Comparison of ENCODE assay signal across 1 cellular context in the genomic region with DNA sequence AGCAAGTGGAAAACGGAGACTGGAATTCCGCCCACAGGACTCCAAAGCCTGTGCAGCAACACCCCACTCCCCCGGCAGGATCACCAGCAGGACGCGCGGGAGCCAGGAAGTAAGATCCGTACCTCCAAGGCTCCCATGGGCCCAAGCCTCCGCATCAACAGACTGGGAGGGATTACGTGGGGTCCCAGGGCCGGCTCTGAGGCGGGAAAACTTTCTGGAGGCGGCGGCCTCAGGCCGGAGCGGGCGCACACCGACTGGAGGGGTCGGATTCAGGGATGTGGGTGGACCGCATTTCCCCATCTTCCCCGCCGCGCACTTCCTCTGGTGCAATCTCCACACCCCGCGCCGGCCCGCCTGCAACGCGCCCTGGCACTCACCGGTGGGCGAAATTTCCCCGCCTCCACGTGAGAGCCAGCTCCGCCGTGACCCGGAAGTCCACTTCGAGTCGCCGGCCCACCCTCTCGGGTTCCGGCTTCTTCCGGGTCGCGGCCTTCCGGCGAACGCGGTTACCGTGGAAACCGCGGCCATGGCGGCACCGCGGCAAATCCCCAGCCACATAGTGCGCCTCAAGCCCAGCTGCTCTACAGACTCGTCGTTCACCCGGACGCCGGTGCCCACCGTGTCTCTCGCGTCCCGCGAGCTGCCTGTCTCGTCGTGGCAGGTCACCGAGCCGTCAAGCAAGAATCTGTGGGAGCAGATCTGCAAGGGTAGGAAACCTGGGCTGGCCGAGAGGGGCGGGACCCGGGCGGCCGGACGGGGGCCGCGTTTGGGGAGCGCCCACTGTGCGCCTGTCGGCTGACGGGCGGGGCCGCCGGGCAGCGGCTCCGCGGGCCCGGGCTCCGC.
TF ChIP-seq lines count a peak whose summit lies in the region.

A gene with protein sequence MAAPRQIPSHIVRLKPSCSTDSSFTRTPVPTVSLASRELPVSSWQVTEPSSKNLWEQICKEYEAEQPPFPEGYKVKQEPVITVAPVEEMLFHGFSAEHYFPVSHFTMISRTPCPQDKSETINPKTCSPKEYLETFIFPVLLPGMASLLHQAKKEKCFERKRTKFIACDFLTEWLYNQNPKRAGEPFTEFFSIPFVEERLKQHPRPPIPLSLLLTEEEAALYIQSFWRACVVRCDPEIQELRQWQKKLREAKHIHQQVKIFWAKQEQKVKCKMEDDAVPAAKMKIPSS (plus strand): TSS at position 491 of the 843 bp plus-strand sequence. CDS start 36 bp downstream, at position 527.
A gene with protein sequence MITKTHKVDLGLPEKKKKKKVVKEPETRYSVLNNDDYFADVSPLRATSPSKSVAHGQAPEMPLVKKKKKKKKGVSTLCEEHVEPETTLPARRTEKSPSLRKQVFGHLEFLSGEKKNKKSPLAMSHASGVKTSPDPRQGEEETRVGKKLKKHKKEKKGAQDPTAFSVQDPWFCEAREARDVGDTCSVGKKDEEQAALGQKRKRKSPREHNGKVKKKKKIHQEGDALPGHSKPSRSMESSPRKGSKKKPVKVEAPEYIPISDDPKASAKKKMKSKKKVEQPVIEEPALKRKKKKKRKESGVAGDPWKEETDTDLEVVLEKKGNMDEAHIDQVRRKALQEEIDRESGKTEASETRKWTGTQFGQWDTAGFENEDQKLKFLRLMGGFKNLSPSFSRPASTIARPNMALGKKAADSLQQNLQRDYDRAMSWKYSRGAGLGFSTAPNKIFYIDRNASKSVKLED (minus strand): TSS at position 447 of the 843 bp plus-strand sequence. CDS start 3,192 bp downstream, outside the sequence.

TF ChIP-seq in HEK293, 187 proteins besides CTCF, POLR2A, EP300 and RAD21 (continued from another document and continues in another):
- TF ChIP-seq, protein P1, sequence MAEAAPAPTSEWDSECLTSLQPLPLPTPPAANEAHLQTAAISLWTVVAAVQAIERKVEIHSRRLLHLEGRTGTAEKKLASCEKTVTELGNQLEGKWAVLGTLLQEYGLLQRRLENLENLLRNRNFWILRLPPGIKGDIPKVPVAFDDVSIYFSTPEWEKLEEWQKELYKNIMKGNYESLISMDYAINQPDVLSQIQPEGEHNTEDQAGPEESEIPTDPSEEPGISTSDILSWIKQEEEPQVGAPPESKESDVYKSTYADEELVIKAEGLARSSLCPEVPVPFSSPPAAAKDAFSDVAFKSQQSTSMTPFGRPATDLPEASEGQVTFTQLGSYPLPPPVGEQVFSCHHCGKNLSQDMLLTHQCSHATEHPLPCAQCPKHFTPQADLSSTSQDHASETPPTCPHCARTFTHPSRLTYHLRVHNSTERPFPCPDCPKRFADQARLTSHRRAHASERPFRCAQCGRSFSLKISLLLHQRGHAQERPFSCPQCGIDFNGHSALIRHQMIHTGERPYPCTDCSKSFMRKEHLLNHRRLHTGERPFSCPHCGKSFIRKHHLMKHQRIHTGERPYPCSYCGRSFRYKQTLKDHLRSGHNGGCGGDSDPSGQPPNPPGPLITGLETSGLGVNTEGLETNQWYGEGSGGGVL (tag by site-specific recombination; IDR thresholded peaks at IDR 0.05) = no peak
- peak; percentile 19; the same call in 1 of the 2 replicates for TF ChIP-seq ZNF423 (tag by site-specific recombination; IDR thresholded peaks at IDR 0.05)
- TF ChIP-seq KLF10 (tag by site-specific recombination; IDR thresholded peaks at IDR 0.05) = no peak; the same call in 1 of the 2 replicates
- no peak for TF ChIP-seq ZNF19 (tag by site-specific recombination; IDR thresholded peaks at IDR 0.05; ENCODE audit: low read depth)
- no peak for TF ChIP-seq ZNF366 (tag by site-specific recombination; conservative IDR thresholded peaks at IDR 0.05)
- TF ChIP-seq, protein P2, sequence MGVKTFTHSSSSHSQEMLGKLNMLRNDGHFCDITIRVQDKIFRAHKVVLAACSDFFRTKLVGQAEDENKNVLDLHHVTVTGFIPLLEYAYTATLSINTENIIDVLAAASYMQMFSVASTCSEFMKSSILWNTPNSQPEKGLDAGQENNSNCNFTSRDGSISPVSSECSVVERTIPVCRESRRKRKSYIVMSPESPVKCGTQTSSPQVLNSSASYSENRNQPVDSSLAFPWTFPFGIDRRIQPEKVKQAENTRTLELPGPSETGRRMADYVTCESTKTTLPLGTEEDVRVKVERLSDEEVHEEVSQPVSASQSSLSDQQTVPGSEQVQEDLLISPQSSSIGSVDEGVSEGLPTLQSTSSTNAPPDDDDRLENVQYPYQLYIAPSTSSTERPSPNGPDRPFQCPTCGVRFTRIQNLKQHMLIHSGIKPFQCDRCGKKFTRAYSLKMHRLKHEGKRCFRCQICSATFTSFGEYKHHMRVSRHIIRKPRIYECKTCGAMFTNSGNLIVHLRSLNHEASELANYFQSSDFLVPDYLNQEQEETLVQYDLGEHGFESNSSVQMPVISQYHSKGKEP (tag by site-specific recombination; IDR thresholded peaks at IDR 0.05) = no peak
- TF ChIP-seq, protein P3, sequence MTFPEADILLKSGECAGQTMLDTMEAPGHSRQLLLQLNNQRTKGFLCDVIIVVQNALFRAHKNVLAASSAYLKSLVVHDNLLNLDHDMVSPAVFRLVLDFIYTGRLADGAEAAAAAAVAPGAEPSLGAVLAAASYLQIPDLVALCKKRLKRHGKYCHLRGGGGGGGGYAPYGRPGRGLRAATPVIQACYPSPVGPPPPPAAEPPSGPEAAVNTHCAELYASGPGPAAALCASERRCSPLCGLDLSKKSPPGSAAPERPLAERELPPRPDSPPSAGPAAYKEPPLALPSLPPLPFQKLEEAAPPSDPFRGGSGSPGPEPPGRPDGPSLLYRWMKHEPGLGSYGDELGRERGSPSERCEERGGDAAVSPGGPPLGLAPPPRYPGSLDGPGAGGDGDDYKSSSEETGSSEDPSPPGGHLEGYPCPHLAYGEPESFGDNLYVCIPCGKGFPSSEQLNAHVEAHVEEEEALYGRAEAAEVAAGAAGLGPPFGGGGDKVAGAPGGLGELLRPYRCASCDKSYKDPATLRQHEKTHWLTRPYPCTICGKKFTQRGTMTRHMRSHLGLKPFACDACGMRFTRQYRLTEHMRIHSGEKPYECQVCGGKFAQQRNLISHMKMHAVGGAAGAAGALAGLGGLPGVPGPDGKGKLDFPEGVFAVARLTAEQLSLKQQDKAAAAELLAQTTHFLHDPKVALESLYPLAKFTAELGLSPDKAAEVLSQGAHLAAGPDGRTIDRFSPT (tag by site-specific recombination; IDR thresholded peaks at IDR 0.05) = no peak
- TF ChIP-seq, protein P4, sequence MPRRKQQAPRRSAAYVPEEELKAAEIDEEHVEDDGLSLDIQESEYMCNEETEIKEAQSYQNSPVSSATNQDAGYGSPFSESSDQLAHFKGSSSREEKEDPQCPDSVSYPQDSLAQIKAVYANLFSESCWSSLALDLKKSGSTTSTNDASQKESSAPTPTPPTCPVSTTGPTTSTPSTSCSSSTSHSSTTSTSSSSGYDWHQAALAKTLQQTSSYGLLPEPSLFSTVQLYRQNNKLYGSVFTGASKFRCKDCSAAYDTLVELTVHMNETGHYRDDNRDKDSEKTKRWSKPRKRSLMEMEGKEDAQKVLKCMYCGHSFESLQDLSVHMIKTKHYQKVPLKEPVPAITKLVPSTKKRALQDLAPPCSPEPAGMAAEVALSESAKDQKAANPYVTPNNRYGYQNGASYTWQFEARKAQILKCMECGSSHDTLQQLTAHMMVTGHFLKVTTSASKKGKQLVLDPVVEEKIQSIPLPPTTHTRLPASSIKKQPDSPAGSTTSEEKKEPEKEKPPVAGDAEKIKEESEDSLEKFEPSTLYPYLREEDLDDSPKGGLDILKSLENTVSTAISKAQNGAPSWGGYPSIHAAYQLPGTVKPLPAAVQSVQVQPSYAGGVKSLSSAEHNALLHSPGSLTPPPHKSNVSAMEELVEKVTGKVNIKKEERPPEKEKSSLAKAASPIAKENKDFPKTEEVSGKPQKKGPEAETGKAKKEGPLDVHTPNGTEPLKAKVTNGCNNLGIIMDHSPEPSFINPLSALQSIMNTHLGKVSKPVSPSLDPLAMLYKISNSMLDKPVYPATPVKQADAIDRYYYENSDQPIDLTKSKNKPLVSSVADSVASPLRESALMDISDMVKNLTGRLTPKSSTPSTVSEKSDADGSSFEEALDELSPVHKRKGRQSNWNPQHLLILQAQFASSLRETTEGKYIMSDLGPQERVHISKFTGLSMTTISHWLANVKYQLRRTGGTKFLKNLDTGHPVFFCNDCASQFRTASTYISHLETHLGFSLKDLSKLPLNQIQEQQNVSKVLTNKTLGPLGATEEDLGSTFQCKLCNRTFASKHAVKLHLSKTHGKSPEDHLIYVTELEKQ (tag by site-specific recombination; IDR thresholded peaks at IDR 0.05; ENCODE audit: borderline replicate concordance) = no peak
- no peak for TF ChIP-seq ZNF670 (tag by site-specific recombination; IDR thresholded peaks at IDR 0.05; ENCODE audit: low read depth)
- TF ChIP-seq ZNF311 (tag by site-specific recombination; IDR thresholded peaks at IDR 0.05; ENCODE audit: borderline replicate concordance) = no peak
- TF ChIP-seq, protein P5, sequence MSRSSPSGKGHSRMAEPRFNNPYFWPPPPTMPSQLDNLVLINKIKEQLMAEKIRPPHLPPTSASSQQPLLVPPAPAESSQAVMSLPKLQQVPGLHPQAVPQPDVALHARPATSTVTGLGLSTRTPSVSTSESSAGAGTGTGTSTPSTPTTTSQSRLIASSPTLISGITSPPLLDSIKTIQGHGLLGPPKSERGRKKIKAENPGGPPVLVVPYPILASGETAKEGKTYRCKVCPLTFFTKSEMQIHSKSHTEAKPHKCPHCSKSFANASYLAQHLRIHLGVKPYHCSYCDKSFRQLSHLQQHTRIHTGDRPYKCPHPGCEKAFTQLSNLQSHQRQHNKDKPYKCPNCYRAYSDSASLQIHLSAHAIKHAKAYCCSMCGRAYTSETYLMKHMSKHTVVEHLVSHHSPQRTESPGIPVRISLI (tag by site-specific recombination; IDR thresholded peaks at IDR 0.05) = no peak
- TF ChIP-seq, protein P6, sequence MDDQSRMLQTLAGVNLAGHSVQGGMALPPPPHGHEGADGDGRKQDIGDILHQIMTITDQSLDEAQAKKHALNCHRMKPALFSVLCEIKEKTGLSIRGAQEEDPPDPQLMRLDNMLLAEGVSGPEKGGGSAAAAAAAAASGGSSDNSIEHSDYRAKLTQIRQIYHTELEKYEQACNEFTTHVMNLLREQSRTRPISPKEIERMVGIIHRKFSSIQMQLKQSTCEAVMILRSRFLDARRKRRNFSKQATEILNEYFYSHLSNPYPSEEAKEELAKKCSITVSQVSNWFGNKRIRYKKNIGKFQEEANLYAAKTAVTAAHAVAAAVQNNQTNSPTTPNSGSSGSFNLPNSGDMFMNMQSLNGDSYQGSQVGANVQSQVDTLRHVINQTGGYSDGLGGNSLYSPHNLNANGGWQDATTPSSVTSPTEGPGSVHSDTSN (CRISPR knock-in tag; IDR thresholded peaks at IDR 0.05) = peak; percentile 61
- TF ChIP-seq, protein P7, sequence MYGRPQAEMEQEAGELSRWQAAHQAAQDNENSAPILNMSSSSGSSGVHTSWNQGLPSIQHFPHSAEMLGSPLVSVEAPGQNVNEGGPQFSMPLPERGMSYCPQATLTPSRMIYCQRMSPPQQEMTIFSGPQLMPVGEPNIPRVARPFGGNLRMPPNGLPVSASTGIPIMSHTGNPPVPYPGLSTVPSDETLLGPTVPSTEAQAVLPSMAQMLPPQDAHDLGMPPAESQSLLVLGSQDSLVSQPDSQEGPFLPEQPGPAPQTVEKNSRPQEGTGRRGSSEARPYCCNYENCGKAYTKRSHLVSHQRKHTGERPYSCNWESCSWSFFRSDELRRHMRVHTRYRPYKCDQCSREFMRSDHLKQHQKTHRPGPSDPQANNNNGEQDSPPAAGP (tag by site-specific recombination; IDR thresholded peaks at IDR 0.05) = peak; percentile 64
- TF ChIP-seq ZNF138 (tag by site-specific recombination; IDR thresholded peaks at IDR 0.05; ENCODE audit: borderline replicate concordance) = no peak
- TF ChIP-seq IKZF3 (tag by site-specific recombination; IDR thresholded peaks at IDR 0.05) = no peak
- peak; percentile 85; the same call in 1 of the 2 replicates for TF ChIP-seq YY2 (tag by site-specific recombination; IDR thresholded peaks at IDR 0.05)
- peak; percentile 74 for TF ChIP-seq ZNF629 (tag by site-specific recombination; IDR thresholded peaks at IDR 0.05)
- peak; percentile 64; the same call in 1 of the 2 replicates for TF ChIP-seq KLF1 (tag by site-specific recombination; IDR thresholded peaks at IDR 0.05)
- peak; percentile 85 for TF ChIP-seq ZNF76 (tag by site-specific recombination; IDR thresholded peaks at IDR 0.05; ENCODE audit: borderline replicate concordance, low read depth)
- TF ChIP-seq, protein P8, sequence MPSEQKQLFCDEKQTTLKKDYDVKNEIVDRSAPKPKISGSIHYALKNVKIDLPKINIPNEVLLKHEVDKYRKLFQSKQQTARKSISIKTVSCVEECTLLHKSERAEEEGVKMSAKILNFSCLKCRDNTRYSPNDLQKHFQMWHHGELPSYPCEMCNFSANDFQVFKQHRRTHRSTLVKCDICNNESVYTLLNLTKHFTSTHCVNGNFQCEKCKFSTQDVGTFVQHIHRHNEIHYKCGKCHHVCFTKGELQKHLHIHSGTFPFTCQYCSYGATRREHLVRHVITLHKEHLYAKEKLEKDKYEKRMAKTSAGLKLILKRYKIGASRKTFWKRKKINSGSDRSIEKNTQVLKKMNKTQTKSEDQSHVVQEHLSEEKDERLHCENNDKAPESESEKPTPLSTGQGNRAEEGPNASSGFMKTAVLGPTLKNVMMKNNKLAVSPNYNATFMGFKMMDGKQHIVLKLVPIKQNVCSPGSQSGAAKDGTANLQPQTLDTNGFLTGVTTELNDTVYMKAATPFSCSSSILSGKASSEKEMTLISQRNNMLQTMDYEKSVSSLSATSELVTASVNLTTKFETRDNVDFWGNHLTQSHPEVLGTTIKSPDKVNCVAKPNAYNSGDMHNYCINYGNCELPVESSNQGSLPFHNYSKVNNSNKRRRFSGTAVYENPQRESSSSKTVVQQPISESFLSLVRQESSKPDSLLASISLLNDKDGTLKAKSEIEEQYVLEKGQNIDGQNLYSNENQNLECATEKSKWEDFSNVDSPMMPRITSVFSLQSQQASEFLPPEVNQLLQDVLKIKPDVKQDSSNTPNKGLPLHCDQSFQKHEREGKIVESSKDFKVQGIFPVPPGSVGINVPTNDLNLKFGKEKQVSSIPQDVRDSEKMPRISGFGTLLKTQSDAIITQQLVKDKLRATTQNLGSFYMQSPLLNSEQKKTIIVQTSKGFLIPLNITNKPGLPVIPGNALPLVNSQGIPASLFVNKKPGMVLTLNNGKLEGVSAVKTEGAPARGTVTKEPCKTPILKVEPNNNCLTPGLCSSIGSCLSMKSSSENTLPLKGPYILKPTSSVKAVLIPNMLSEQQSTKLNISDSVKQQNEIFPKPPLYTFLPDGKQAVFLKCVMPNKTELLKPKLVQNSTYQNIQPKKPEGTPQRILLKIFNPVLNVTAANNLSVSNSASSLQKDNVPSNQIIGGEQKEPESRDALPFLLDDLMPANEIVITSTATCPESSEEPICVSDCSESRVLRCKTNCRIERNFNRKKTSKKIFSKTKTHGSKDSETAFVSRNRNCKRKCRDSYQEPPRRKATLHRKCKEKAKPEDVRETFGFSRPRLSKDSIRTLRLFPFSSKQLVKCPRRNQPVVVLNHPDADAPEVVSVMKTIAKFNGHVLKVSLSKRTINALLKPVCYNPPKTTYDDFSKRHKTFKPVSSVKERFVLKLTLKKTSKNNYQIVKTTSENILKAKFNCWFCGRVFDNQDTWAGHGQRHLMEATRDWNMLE (tag by site-specific recombination; conservative IDR thresholded peaks at IDR 0.05; ENCODE audit: low read depth) = peak; percentile 91
